Comparison of ENCODE assay signal across 21 cellular contexts in the genomic region with DNA sequence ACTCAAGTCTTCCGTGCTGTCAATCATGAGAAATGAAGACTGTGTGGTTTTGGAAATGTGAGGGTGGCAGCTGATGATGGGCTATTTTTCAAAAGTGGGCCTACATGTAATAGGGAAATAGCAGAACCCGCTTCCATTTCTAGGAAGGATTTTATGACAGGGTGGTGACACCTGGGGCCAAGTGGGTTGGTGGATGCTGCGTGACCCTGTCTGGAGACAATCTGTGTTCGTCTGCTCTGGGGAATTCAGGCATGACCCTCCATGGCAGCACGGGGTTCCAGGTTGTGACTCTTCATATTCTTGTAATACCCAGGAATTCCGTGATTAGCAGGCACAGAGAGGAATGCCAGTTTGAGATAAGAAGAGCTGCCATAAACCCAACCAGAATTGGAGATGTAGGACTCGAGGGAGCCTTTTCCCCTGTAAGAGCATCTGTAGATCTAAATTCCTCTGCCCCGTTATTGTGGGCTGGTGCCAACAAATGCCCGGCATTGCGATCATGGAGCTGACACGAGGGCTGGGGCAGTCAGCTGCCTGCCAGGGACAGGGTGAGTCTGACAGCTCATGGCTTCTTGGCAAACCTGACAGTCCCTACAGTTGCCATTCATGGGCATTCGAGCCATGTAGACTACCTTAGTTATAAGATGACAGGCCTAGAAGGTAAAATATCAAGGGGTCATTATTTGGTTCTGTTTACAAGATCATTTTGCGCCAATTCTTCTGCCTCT.
DNase-seq lines count a peak whose midpoint lies in the region; ATAC-seq, FAIRE-seq and TF ChIP-seq lines count a peak whose summit lies in the region.
"Had no signal": no experiment of that assay in that cellular context is flagged by ENCODE, and none has a peak within 500 bp of the region (broad histone marks: within the 10 kb centered on the region; RNA-seq: fewer than 3 reads in every experiment).

No MANE protein-coding gene starts in this region.

- no peaks in the 10 kb centered on the region for H3K4me1 Mint-ChIP-seq in CD14-positive monocyte
- H3K4me1 Mint-ChIP-seq: IgD-negative memory B cell had no signal

- ATAC-seq in right cardiac atrium: peak; percentile 60 to 70
- ATAC-seq in HG03095 (IDR thresholded peaks at IDR 0.05; ENCODE audit: unreplicated experiment): no peak
- ATAC-seq in upper lobe of left lung (ENCODE audit: low FRiP score in 2 of 2): no peak
- ATAC-seq: body of pancreas had no signal

- intact Hi-C loops in right cardiac atrium (cut with DNase I) (no loop called here), sigmoid colon (cut with DNase I) (no loop called here), CD14-positive monocyte (cut with micrococcal nuclease) (no loop called here)

- TF ChIP-seq EP300 in sigmoid colon (IDR thresholded peaks at IDR 0.05): no peak
- TF ChIP-seq EP300 in upper lobe of left lung (IDR thresholded peaks at IDR 0.05): no peak

- DNase-seq in activated effector memory CD4-positive, alpha-beta T cell treated with anti-CD3 and anti-CD28 coated beads, Interleukin-2, amount 50 U/mL, for 16 hours: peak; percentile 22
- no peak for DNase-seq in activated effector memory CD4-positive, alpha-beta T cell treated with Interleukin-2 at 50 U/mL for 16 hours
- DNase-seq in right cardiac atrium (peak; percentile 61 to 80 (median 78)), sigmoid colon (peak; percentile 60), CD14-positive monocyte (ENCODE audit: low spot score) (no peak), upper lobe of left lung (no peak), urothelium cell line (ENCODE audit: low spot score) (no peak)
- DNase-seq: activated CD4-positive, alpha-beta T cell treated with anti-CD3 and anti-CD28 coated beads for 48 hours; activated gamma-delta T cell; DMS79 treated with DMSO at 0.1 percent for 48 hours; foreskin fibroblast; GM23248; NCI-H1105; NCI-H1930; NCI-H69 had no signal

- TF ChIP-seq POLR2A in sigmoid colon (IDR thresholded peaks at IDR 0.05): no peak
- TF ChIP-seq POLR2A in upper lobe of left lung (IDR thresholded peaks at IDR 0.05): no peak

- peaks cover 7% of the 10 kb centered on the region for H3K4me1 ChIP-seq in right cardiac atrium (ENCODE audit: control insufficient read depth, insufficient read depth, low read length)
- peaks cover 0 to 15% (median 12%) of the 10 kb centered on the region in 4 donors for H3K4me1 ChIP-seq in sigmoid colon
- H3K4me1 ChIP-seq in upper lobe of left lung: peaks cover 0 to 10% (median 2%) of the 10 kb centered on the region in 4 donors

- H3K27ac Mint-ChIP-seq in CD14-positive monocyte: no peak overlapping the region
- H3K27ac Mint-ChIP-seq: IgD-negative memory B cell; stimulated activated naive CD8-positive, alpha-beta T cell treated with anti-CD3 and anti-CD28 coated beads, Interleukin-15, Interleukin-2, amounts not matched to agents 100 ng/mL and 50 ng/mL, for 24 hours; T-helper 1 cell treated with Interleukin-12 subunit alpha and Interleukin-12 subunit beta and Interleukin-4 antibody, amounts not matched to agents 30 μg/mL and 1 μg/mL, for 36 hours had no signal

- no peak for FAIRE-seq in urothelium cell line (lab: Jason Lieb, UNC)

- H3K9me3 ChIP-seq in right cardiac atrium (ENCODE audit: control insufficient read depth, low read length) (no peaks in the 10 kb centered on the region), sigmoid colon (no peaks in the 10 kb centered on the region), upper lobe of left lung (no peaks in the 10 kb centered on the region)
- H3K9me3 ChIP-seq: body of pancreas, tibial nerve had no signal

- H3K27me3 Mint-ChIP-seq in CD14-positive monocyte (ENCODE audit: low read depth in 3 of 3): no peaks in the 10 kb centered on the region
- H3K27me3 Mint-ChIP-seq: stimulated activated naive CD8-positive, alpha-beta T cell treated with anti-CD3 and anti-CD28 coated beads, Interleukin-15, Interleukin-2, amounts not matched to agents 100 ng/mL and 50 ng/mL, for 24 hours had no signal

- no peak overlapping the region for H3K4me3 Mint-ChIP-seq in CD14-positive monocyte
- H3K4me3 Mint-ChIP-seq: IgD-negative memory B cell; stimulated activated naive CD8-positive, alpha-beta T cell treated with anti-CD3 and anti-CD28 coated beads, Interleukin-15, Interleukin-2, amounts not matched to agents 100 ng/mL and 50 ng/mL, for 24 hours; T-helper 1 cell treated with Interleukin-12 subunit alpha and Interleukin-12 subunit beta and Interleukin-4 antibody, amounts not matched to agents 30 μg/mL and 1 μg/mL, for 36 hours had no signal

- H3K36me3 ChIP-seq in sigmoid colon (no peaks in the 10 kb centered on the region), upper lobe of left lung (no peaks in the 10 kb centered on the region)
- H3K36me3 ChIP-seq: tibial nerve had no signal

- WGBS in right cardiac atrium: 71% methylated on average over 13 of the region's 13 CpGs
- 89 to 95% methylated on average over 13 of the region's 13 CpGs for WGBS in sigmoid colon, 2 donors
- WGBS in upper lobe of left lung, 2 donors: 91 to 96% methylated on average over 12 to 13 of the region's 13 CpGs

- no peak for TF ChIP-seq CTCF in sigmoid colon (IDR thresholded peaks at IDR 0.05)
- no peak for TF ChIP-seq CTCF in CD14-positive monocyte (IDR thresholded peaks at IDR 0.05)
- TF ChIP-seq CTCF in upper lobe of left lung (IDR thresholded peaks at IDR 0.05): no peak

- no peak overlapping the region for H3K4me3 ChIP-seq in right cardiac atrium (ENCODE audit: low read length)
- H3K4me3 ChIP-seq in sigmoid colon: no peak overlapping the region
- no peak overlapping the region for H3K4me3 ChIP-seq in upper lobe of left lung
- H3K4me3 ChIP-seq: body of pancreas, GM23248, tibial nerve had no signal

- no peaks in the 10 kb centered on the region for H3K9me3 Mint-ChIP-seq in CD14-positive monocyte
- H3K9me3 Mint-ChIP-seq: IgD-negative memory B cell; stimulated activated naive CD8-positive, alpha-beta T cell treated with anti-CD3 and anti-CD28 coated beads, Interleukin-15, Interleukin-2, amounts not matched to agents 100 ng/mL and 50 ng/mL, for 24 hours; T-helper 1 cell treated with Interleukin-12 subunit alpha and Interleukin-12 subunit beta and Interleukin-4 antibody, amounts not matched to agents 30 μg/mL and 1 μg/mL, for 36 hours had no signal

- H3K27me3 ChIP-seq in right cardiac atrium (ENCODE audit: control insufficient read depth, insufficient read depth) (no peaks in the 10 kb centered on the region), sigmoid colon (no peaks in the 10 kb centered on the region), upper lobe of left lung (no peaks in the 10 kb centered on the region)
- H3K27me3 ChIP-seq: body of pancreas, tibial nerve had no signal

- no peaks in the 10 kb centered on the region for H3K36me3 Mint-ChIP-seq in CD14-positive monocyte
- H3K36me3 Mint-ChIP-seq: IgD-negative memory B cell had no signal

- H3K27ac ChIP-seq in right cardiac atrium (ENCODE audit: low read length) (peak overlapping the region; percentile 68), sigmoid colon (peak overlapping the region in 1 of 4 donors; percentile 17), upper lobe of left lung (no peak overlapping the region)
- H3K27ac ChIP-seq: body of pancreas, GM23248, tibial nerve had no signal

Comparison
In these comparisons a context has a peak if more than half of its experiments do, and no peak if none do; other contexts are left out.
1. DNase-seq: peak in activated effector memory CD4-positive, alpha-beta T cell treated with anti-CD3 and anti-CD28 coated beads, Interleukin-2, amount 50 U/mL, for 16 hours (single experiment), right cardiac atrium (3 of 3) and sigmoid colon (single experiment); none in activated effector memory CD4-positive, alpha-beta T cell treated with Interleukin-2 at 50 U/mL for 16 hours (single experiment), CD14-positive monocyte (single experiment), upper lobe of left lung (0 of 2) and urothelium cell line (single experiment).
2. ATAC-seq: peak in right cardiac atrium (2 of 2); none in HG03095 (single experiment) and upper lobe of left lung (0 of 2).